In genomic region chr19:48870048-48870447, GRCh38 we compare ENCODE assay signal across 16 cellular contexts. TPM values are rescaled to one million over a fixed set of nuclear protein-coding genes. Genes with fewer than 3 reads are reported as not detected.
DNase-seq lines count a peak whose midpoint lies in the region; ATAC-seq, FAIRE-seq and TF ChIP-seq lines count a peak whose summit lies in the region.
"Had no signal": no experiment of that assay in that cellular context is flagged by ENCODE, and none has a peak within 500 bp of the region (broad histone marks: within the 10 kb centered on the region; RNA-seq: fewer than 3 reads in every experiment).

No MANE protein-coding gene starts in this region.

- H3K56ac ChIP-seq in H1 (replicated peaks; ENCODE audit: insufficient read length, low read depth, low read length): no peak overlapping the region

- no peak for TF ChIP-seq CTCF in A549 (IDR thresholded peaks at IDR 0.05)
- no peak for TF ChIP-seq CTCF in H1 (IDR thresholded peaks at IDR 0.05; ENCODE audit: control extremely low read depth in 1 of 3, insufficient read depth in 1 of 3, low read depth in 1 of 3, low read length in 3 of 3)
- no peak for TF ChIP-seq CTCF in progenitor cell of endocrine pancreas (IDR thresholded peaks at IDR 0.05; ENCODE audit: unreplicated experiment)

- H2BK12ac ChIP-seq in H1 (ENCODE audit: low read depth, low read length): peak overlapping the region; percentile 50; the same call in 1 of the 2 replicates

- peaks cover 7 to 8% of the 10 kb centered on the region in 2 experiments for H4K20me1 ChIP-seq in H1 (replicated peaks in 1 of 2; ENCODE audit: control insufficient read depth in 1 of 2, insufficient read depth in 2 of 2, low read length in 2 of 2)

- CTCF ChIA-PET in A549 (lab: Yijun Ruan, JAX) (interaction anchor here (0.6 to 13.7 kb wide), 7 partner anchors 8 to 139 kb away, joined by 3 to 121 read pairs (median 11); partner anchors contain the start of gene HSD17B14), H1 (lab: Charles Lee; ENCODE audit: partially characterized antibody) (interaction anchor here (1.4 kb wide), 1 partner anchor 19 kb away, joined by 4 read pairs; no protein-coding TSS in a partner anchor)

- TF ChIP-seq EP300 in A549 (IDR thresholded peaks at IDR 0.05) (no peak), H1 (IDR thresholded peaks at IDR 0.05; ENCODE audit: borderline replicate concordance in 1 of 2, low read depth in 2 of 2, low read length in 2 of 2) (no peak)

- H3K4me1 ChIP-seq in A549 (peaks cover 26% of the 10 kb centered on the region), H1 (replicated peaks in 1 of 4; ENCODE audit: control insufficient read depth in 3 of 4, insufficient read depth in 4 of 4, low read length in 3 of 4) (peaks cover 5 to 25% (median 15%) of the 10 kb centered on the region in 4 experiments)

- no peak overlapping the region for H4K5ac ChIP-seq in H1 (ENCODE audit: insufficient read length, low read depth, low read length)

- POLR2A ChIA-PET in A549 (lab: Yijun Ruan, JAX): interaction anchor here (8.9 kb wide), 1 partner anchor 98 kb away, joined by 175 read pairs; the partner anchor contains the start of gene FTL
- POLR2A ChIA-PET in H1 (lab: Charles Lee; ENCODE audit: partially characterized antibody): interaction anchor here (1.6 to 3.1 kb wide), 5 partner anchors 10 to 95 kb away, joined by 4 to 17 read pairs (median 6); partner anchors contain the start of genes FTL and NUCB1

- H3K9me3 Mint-ChIP-seq in progenitor cell of endocrine pancreas (ENCODE audit: low read depth): no peaks in the 10 kb centered on the region
- H3K9me3 Mint-ChIP-seq: H9 had no signal

- no peak overlapping the region for H4K8ac ChIP-seq in H1 (ENCODE audit: extremely low read depth, insufficient read depth, low read length)

- peaks cover 9% of the 10 kb centered on the region for H3K23me2 ChIP-seq in H1 (ENCODE audit: low read depth, low read length)

- FAIRE-seq in A549 (lab: Jason Lieb, UNC): no peak
- FAIRE-seq in H1 (lab: Jason Lieb, UNC): no peak
- FAIRE-seq: A204.1 had no signal

- H3K9me3 ChIP-seq in A549 (no peaks in the 10 kb centered on the region), H1 (ENCODE audit: insufficient read depth in 2 of 2, low read depth in 1 of 2, low read length in 1 of 2) (no peaks in the 10 kb centered on the region)
- H3K9me3 ChIP-seq: BE2C had no signal

- H3K14ac ChIP-seq in H1 (ENCODE audit: insufficient read length): no peak overlapping the region

- no peaks in the 10 kb centered on the region for H3K27me3 ChIP-seq in H1 (replicated peaks in 1 of 4; ENCODE audit: control insufficient read depth in 3 of 4, extremely low read depth in 1 of 4, insufficient read depth in 3 of 4, low read length in 3 of 4)
- H3K27me3 ChIP-seq: BE2C had no signal

- H3K4ac ChIP-seq in H1 (replicated peaks; ENCODE audit: insufficient read length, low read depth, low read length): no peak overlapping the region

- H3K36me3 ChIP-seq in H1 (ENCODE audit: control insufficient read depth in 2 of 4, insufficient read depth in 4 of 4, low read length in 3 of 4): peaks cover 8 to 17% (median 11%) of the 10 kb centered on the region in 4 experiments; a peak in 6 of 8 replicates
- H3K36me3 ChIP-seq: BE2C had no signal

- H3K27ac ChIP-seq in A549 (no peak overlapping the region), H1 (ENCODE audit: low read depth, low read length) (no peak overlapping the region)
- H3K27ac ChIP-seq: C4-2B had no signal

- H3K23ac ChIP-seq in H1 (ENCODE audit: insufficient read length): no peak overlapping the region

- DNase-seq in A549 (ENCODE audit: low read depth in 1 of 2, low spot score in 1 of 2): no peak
- peak; percentile 6 for DNase-seq in MV-4-11 (lab: John Stamatoyannopoulos, UW)
- DNase-seq in H1 (ENCODE audit: low read depth in 1 of 2, low spot score in 2 of 2): no peak
- no peak for DNase-seq in progenitor cell of endocrine pancreas (ENCODE audit: low spot score, unreplicated experiment)
- DNase-seq: BE2C; CD8-positive, alpha-beta memory T cell; DMS53; GF-D8; H9 had no signal

- H2AFZ ChIP-seq in H1 (ENCODE audit: low read length): no peak overlapping the region
- H2AFZ ChIP-seq: GM23338 had no signal

- H4K91ac ChIP-seq in H1 (replicated peaks; ENCODE audit: insufficient read length, low read length): no peak overlapping the region

- no peak overlapping the region for H2BK5ac ChIP-seq in H1 (ENCODE audit: low read depth, low read length)

- no peak overlapping the region for H3K9ac ChIP-seq in H1 (replicated peaks in 1 of 4; ENCODE audit: extremely low read depth in 1 of 4, low read depth in 3 of 4, low read length in 3 of 4)

- TF ChIP-seq RAD21 in A549 (conservative IDR thresholded peaks at IDR 0.05 in 1 of 2, IDR thresholded peaks at IDR 0.05 in 1 of 2) (no peak), H1 (IDR thresholded peaks at IDR 0.05 in 1 of 2, conservative IDR thresholded peaks at IDR 0.05 in 1 of 2; ENCODE audit: low read depth in 2 of 2, low read length in 2 of 2) (no peak)

- peaks cover 17% of the 10 kb centered on the region for H3K36me3 Mint-ChIP-seq in progenitor cell of endocrine pancreas (ENCODE audit: insufficient read depth)

- no peak for ATAC-seq in A549
- no peak for ATAC-seq in GM18519 (IDR thresholded peaks at IDR 0.05; ENCODE audit: low FRiP score, unreplicated experiment)
- ATAC-seq in HG02852 (IDR thresholded peaks at IDR 0.05; ENCODE audit: unreplicated experiment): no peak
- ATAC-seq in GM21723 (IDR thresholded peaks at IDR 0.05; ENCODE audit: unreplicated experiment): no peak
- ATAC-seq: GM23338 had no signal

- H3K4me2 ChIP-seq in A549: no peak overlapping the region
- H3K4me2 ChIP-seq in H1 (ENCODE audit: insufficient read depth in 1 of 2, low read depth in 2 of 2, low read length in 2 of 2): no peak overlapping the region
- H3K4me2 ChIP-seq: GM23338 had no signal

- H2AK5ac ChIP-seq in H1 (ENCODE audit: low read depth, low read length): no peak overlapping the region

- H3K18ac ChIP-seq in H1 (ENCODE audit: extremely low read depth, low read length): no peak overlapping the region; the same call in 1 of the 2 replicates

- no peak overlapping the region for H3K4me3 ChIP-seq in A549
- no peak overlapping the region for H3K4me3 ChIP-seq in H1 (ENCODE audit: extremely low read depth in 1 of 4, insufficient read depth in 2 of 4, low read depth in 3 of 4, low read length in 4 of 4)
- H3K4me3 ChIP-seq: GM23338 had no signal

- 94% methylated on average over 9 of the region's 9 CpGs for WGBS in A549 (ENCODE audit: missing lambda C conversion rate)
- 96% methylated on average over 9 of the region's 9 CpGs; no CpG with 5 or more reads in 1 of the 2 experiments for WGBS in H1 (ENCODE audit: extremely low coverage in 1 of 2, insufficient coverage in 1 of 2, insufficient read length in 1 of 2, insufficient replicate concordance in 2 of 2, low coverage in 1 of 2, low lambda C conversion rate in 2 of 2, missing lambda C conversion rate in 1 of 2), 2 experiments

- H2BK15ac ChIP-seq in H1 (ENCODE audit: low read length): no peak overlapping the region

- no peak overlapping the region for H2BK20ac ChIP-seq in H1 (ENCODE audit: low read length)

- no peak for TF ChIP-seq POLR2A in A549 (IDR thresholded peaks at IDR 0.05; ENCODE audit: low read length)
- no peak for TF ChIP-seq POLR2A in H1 (IDR thresholded peaks at IDR 0.05; ENCODE audit: control extremely low read depth in 1 of 2, low read depth in 2 of 2, low read length in 2 of 2)

- peaks cover 7 to 25% of the 10 kb centered on the region in 2 experiments; a peak in 3 of 4 replicates for H3K79me2 ChIP-seq in H1 (ENCODE audit: control insufficient read depth in 1 of 2, insufficient read depth in 2 of 2, low read length in 2 of 2)

- H3K27me3 Mint-ChIP-seq in progenitor cell of endocrine pancreas: no peaks in the 10 kb centered on the region

- H3K4me1 Mint-ChIP-seq in progenitor cell of endocrine pancreas (ENCODE audit: low read depth): peaks cover 37% of the 10 kb centered on the region

- H2BK120ac ChIP-seq in H1 (replicated peaks; ENCODE audit: low read depth, low read length): no peak overlapping the region

- H3K27ac Mint-ChIP-seq in progenitor cell of endocrine pancreas: peak overlapping the region; percentile 33
- H3K27ac Mint-ChIP-seq: CD8-positive, alpha-beta memory T cell; GM23338 had no signal

- no peak overlapping the region for H3K4me3 Mint-ChIP-seq in progenitor cell of endocrine pancreas (ENCODE audit: low read depth)
- H3K4me3 Mint-ChIP-seq: GM23338, H9 had no signal

- peaks cover 6% of the 10 kb centered on the region for H3K79me1 ChIP-seq in H1 (ENCODE audit: low read depth, low read length)

RNA-seq across cellular contexts. Expression of gene PLEKHA4, which starts 1.6 kb away (rescaled TPM):
- polyA plus RNA-seq in A549 (2011; rRNA removed) (0.34 and 0.42 TPM in 2 replicates), A549 (2017; fragmentation: RNase III; extraction: RNeasy Plus Mini Kit Qiagen cat#74134 plus additional on column Dnase treatment) (0.46 to 0.78 TPM (median 0.47 TPM) in 3 replicates), H1 (2011; rRNA removed) (8.2 and 14.1 TPM in 2 replicates)
- polyA plus RNA-seq in A549 (2012; cell fraction: cytosol; rRNA removed): 0.36 and 0.52 TPM in 2 replicates
- 0.97 TPM in 2 replicates for polyA plus RNA-seq in A549 (2012; cell fraction: nucleus; rRNA removed)
- polyA minus RNA-seq in A549 (2011; rRNA and poly(A)+ RNA removed): 0.39 TPM in 1 of 2 replicates, not detected in the other
- total RNA-seq in H1 (2021; fragmentation: NEBNext Ultra II Directional; extraction: Animal tissue kit (Norgen Biotek cat#: 25700)): 16.8 and 18.0 TPM in 2 replicates
- 13.2 TPM for polyA plus RNA-seq in H1 (2011; cell fraction: cytosol; rRNA removed)
- 20.7 TPM for polyA plus RNA-seq in H1 (2011; cell fraction: nucleus; rRNA removed)
- 13.4 to 23.3 TPM (median 18.2 TPM) in 4 replicates for polyA plus RNA-seq in H1 (2012, experiment 1 of 2)
- polyA plus RNA-seq in H1 (2012, experiment 2 of 2): 13.7 TPM
- 10.9 TPM for polyA plus RNA-seq in H1 (2013, experiment 1 of 2)
- 10.1 TPM for polyA plus RNA-seq in H1 (2013, experiment 2 of 2)
- polyA minus RNA-seq in H1 (2011; rRNA and poly(A)+ RNA removed): 3.0 and 4.3 TPM in 2 replicates
- 6.8 TPM for polyA minus RNA-seq in H1 (2011; cell fraction: cytosol; rRNA and poly(A)+ RNA removed)
- polyA minus RNA-seq in H1 (2011; cell fraction: nucleus; rRNA and poly(A)+ RNA removed): 7.7 TPM
- 8.5 and 11.7 TPM in 2 replicates for total RNA-seq in progenitor cell of endocrine pancreas

RNA-seq across cellular contexts. Expression of gene PPP1R15A, which starts 2.2 kb away (rescaled TPM):
- polyA plus RNA-seq in A549 (2011; rRNA removed) (49.0 and 74.2 TPM in 2 replicates), A549 (2017; fragmentation: RNase III; extraction: RNeasy Plus Mini Kit Qiagen cat#74134 plus additional on column Dnase treatment) (28.1 to 29.7 TPM (median 29.2 TPM) in 3 replicates), H1 (2011; rRNA removed) (4.1 and 8.6 TPM in 2 replicates)
- polyA plus RNA-seq in A549 (2012; cell fraction: cytosol; rRNA removed): 109 and 112 TPM in 2 replicates
- 162 and 179 TPM in 2 replicates for polyA plus RNA-seq in A549 (2012; cell fraction: nucleus; rRNA removed)
- polyA minus RNA-seq in A549 (2011; rRNA and poly(A)+ RNA removed): 34.8 and 43.6 TPM in 2 replicates
- 12.8 and 14.0 TPM in 2 replicates for total RNA-seq in H1 (2021; fragmentation: NEBNext Ultra II Directional; extraction: Animal tissue kit (Norgen Biotek cat#: 25700))
- polyA plus RNA-seq in H1 (2011; cell fraction: cytosol; rRNA removed): 10.3 TPM
- 11.4 TPM for polyA plus RNA-seq in H1 (2011; cell fraction: nucleus; rRNA removed)
- polyA plus RNA-seq in H1 (2012, experiment 1 of 2): 12.1 to 14.4 TPM (median 13.1 TPM) in 4 replicates
- 11.5 TPM for polyA plus RNA-seq in H1 (2012, experiment 2 of 2)
- polyA plus RNA-seq in H1 (2013, experiment 1 of 2): 12.9 TPM
- polyA plus RNA-seq in H1 (2013, experiment 2 of 2): 13.2 TPM
- polyA minus RNA-seq in H1 (2011; rRNA and poly(A)+ RNA removed): 3.2 and 4.8 TPM in 2 replicates
- 5.7 TPM for polyA minus RNA-seq in H1 (2011; cell fraction: cytosol; rRNA and poly(A)+ RNA removed)
- 19.5 TPM for polyA minus RNA-seq in H1 (2011; cell fraction: nucleus; rRNA and poly(A)+ RNA removed)
- total RNA-seq in progenitor cell of endocrine pancreas: 44.5 and 48.9 TPM in 2 replicates

RNA-seq across cellular contexts. Expression of gene TULP2, which starts 28.5 kb away (rescaled TPM):
- polyA plus RNA-seq in A549 (2011; rRNA removed): not detected in 2 replicates
- 0.09 TPM in 1 of 2 replicates, not detected in the other for polyA plus RNA-seq in A549 (2012; cell fraction: cytosol; rRNA removed)
- polyA plus RNA-seq in A549 (2012; cell fraction: nucleus; rRNA removed): 0.04 and 0.20 TPM in 2 replicates
- polyA plus RNA-seq in A549 (2017; fragmentation: RNase III; extraction: RNeasy Plus Mini Kit Qiagen cat#74134 plus additional on column Dnase treatment): not detected in 3 replicates
- polyA minus RNA-seq in A549 (2011; rRNA and poly(A)+ RNA removed): not detected in 2 replicates
- 1.0 and 1.1 TPM in 2 replicates for total RNA-seq in H1 (2021; fragmentation: NEBNext Ultra II Directional; extraction: Animal tissue kit (Norgen Biotek cat#: 25700))
- 0.95 and 1.8 TPM in 2 replicates for polyA plus RNA-seq in H1 (2011; rRNA removed)
- 1.8 TPM for polyA plus RNA-seq in H1 (2011; cell fraction: cytosol; rRNA removed)
- polyA plus RNA-seq in H1 (2011; cell fraction: nucleus; rRNA removed): 3.1 TPM
- polyA plus RNA-seq in H1 (2012, experiment 1 of 2): 0.52 to 1.6 TPM (median 1.1 TPM) in 4 replicates
- 0.42 TPM for polyA plus RNA-seq in H1 (2012, experiment 2 of 2)
- 0.69 TPM for polyA plus RNA-seq in H1 (2013, experiment 1 of 2)
- 0.70 TPM for polyA plus RNA-seq in H1 (2013, experiment 2 of 2)
- polyA minus RNA-seq in H1 (2011; rRNA and poly(A)+ RNA removed): 1.6 and 1.9 TPM in 2 replicates
- not detected for polyA minus RNA-seq in H1 (2011; cell fraction: cytosol; rRNA and poly(A)+ RNA removed)
- polyA minus RNA-seq in H1 (2011; cell fraction: nucleus; rRNA and poly(A)+ RNA removed): 0.30 TPM
- 0.46 TPM in 1 of 2 replicates, not detected in the other for total RNA-seq in progenitor cell of endocrine pancreas
- total RNA-seq: CD8-positive, alpha-beta memory T cell; HT-29 had no signal
- polyA plus RNA-seq: CD8-positive, alpha-beta memory T cell had no signal

RNA-seq across cellular contexts. Expression of gene NUCB1, which starts 30.1 kb away (rescaled TPM):
- polyA plus RNA-seq in A549 (2011; rRNA removed) (58.5 and 79.5 TPM in 2 replicates), A549 (2017; fragmentation: RNase III; extraction: RNeasy Plus Mini Kit Qiagen cat#74134 plus additional on column Dnase treatment) (154 to 182 TPM (median 174 TPM) in 3 replicates), H1 (2011; rRNA removed) (121 and 178 TPM in 2 replicates)
- 163 and 192 TPM in 2 replicates for polyA plus RNA-seq in A549 (2012; cell fraction: cytosol; rRNA removed)
- 342 and 441 TPM in 2 replicates for polyA plus RNA-seq in A549 (2012; cell fraction: nucleus; rRNA removed)
- 55.6 and 64.0 TPM in 2 replicates for polyA minus RNA-seq in A549 (2011; rRNA and poly(A)+ RNA removed)
- 106 and 111 TPM in 2 replicates for total RNA-seq in H1 (2021; fragmentation: NEBNext Ultra II Directional; extraction: Animal tissue kit (Norgen Biotek cat#: 25700))
- 123 TPM for polyA plus RNA-seq in H1 (2011; cell fraction: cytosol; rRNA removed)
- polyA plus RNA-seq in H1 (2011; cell fraction: nucleus; rRNA removed): 169 TPM
- polyA plus RNA-seq in H1 (2012, experiment 1 of 2): 73.9 to 148 TPM (median 121 TPM) in 4 replicates
- polyA plus RNA-seq in H1 (2012, experiment 2 of 2): 138 TPM
- polyA plus RNA-seq in H1 (2013, experiment 1 of 2): 142 TPM
- 150 TPM for polyA plus RNA-seq in H1 (2013, experiment 2 of 2)
- polyA minus RNA-seq in H1 (2011; rRNA and poly(A)+ RNA removed): 53.0 and 53.5 TPM in 2 replicates
- 75.7 TPM for polyA minus RNA-seq in H1 (2011; cell fraction: cytosol; rRNA and poly(A)+ RNA removed)
- 48.9 TPM for polyA minus RNA-seq in H1 (2011; cell fraction: nucleus; rRNA and poly(A)+ RNA removed)
- total RNA-seq in progenitor cell of endocrine pancreas: 149 and 165 TPM in 2 replicates

RNA-seq across cellular contexts. Expression of gene HSD17B14, which starts 33.8 kb away (rescaled TPM):
- polyA plus RNA-seq in A549 (2011; rRNA removed): 8.1 and 11.1 TPM in 2 replicates
- 13.6 and 15.8 TPM in 2 replicates for polyA plus RNA-seq in A549 (2012; cell fraction: cytosol; rRNA removed)
- polyA plus RNA-seq in A549 (2012; cell fraction: nucleus; rRNA removed): 19.8 and 22.5 TPM in 2 replicates
- 10.6 to 20.9 TPM (median 19.5 TPM) in 3 replicates for polyA plus RNA-seq in A549 (2017; fragmentation: RNase III; extraction: RNeasy Plus Mini Kit Qiagen cat#74134 plus additional on column Dnase treatment)
- 5.8 TPM in 2 replicates for polyA minus RNA-seq in A549 (2011; rRNA and poly(A)+ RNA removed)
- total RNA-seq in H1 (2021; fragmentation: NEBNext Ultra II Directional; extraction: Animal tissue kit (Norgen Biotek cat#: 25700)): 8.4 and 9.7 TPM in 2 replicates
- polyA plus RNA-seq in H1 (2011; rRNA removed): 25.5 and 32.7 TPM in 2 replicates
- 24.6 TPM for polyA plus RNA-seq in H1 (2011; cell fraction: cytosol; rRNA removed)
- 33.3 TPM for polyA plus RNA-seq in H1 (2011; cell fraction: nucleus; rRNA removed)
- polyA plus RNA-seq in H1 (2012, experiment 1 of 2): 12.8 to 19.2 TPM (median 18.4 TPM) in 4 replicates
- 18.2 TPM for polyA plus RNA-seq in H1 (2012, experiment 2 of 2)
- polyA plus RNA-seq in H1 (2013, experiment 1 of 2): 6.1 TPM
- polyA plus RNA-seq in H1 (2013, experiment 2 of 2): 5.6 TPM
- 3.5 and 5.0 TPM in 2 replicates for polyA minus RNA-seq in H1 (2011; rRNA and poly(A)+ RNA removed)
- 6.0 TPM for polyA minus RNA-seq in H1 (2011; cell fraction: cytosol; rRNA and poly(A)+ RNA removed)
- 5.5 TPM for polyA minus RNA-seq in H1 (2011; cell fraction: nucleus; rRNA and poly(A)+ RNA removed)
- 20.5 and 22.1 TPM in 2 replicates for total RNA-seq in progenitor cell of endocrine pancreas
- total RNA-seq: HT-29 had no signal

Comparison
In these comparisons a context has a peak if more than half of its experiments do, and no peak if none do; other contexts are left out.
1. Of the 18 proteins assayed by ChIP-seq in both H1 and A549: peak only in H1: none; only in A549: KDM1A; in both: none; in neither: 17.